Comparison of ENCODE assay signal across 1 cellular context in genomic region chr7:90212149-90212495, GRCh38.
TF ChIP-seq lines count a peak whose summit lies in the region.

No MANE protein-coding gene starts in this region.

TF ChIP-seq in HEK293, 187 proteins besides CTCF, POLR2A, EP300 and RAD21 (continued from another document):
- TF ChIP-seq AEBP2 (tag by site-specific recombination; IDR thresholded peaks at IDR 0.05; ENCODE audit: borderline replicate concordance), result no peak
